In the genomic region with DNA sequence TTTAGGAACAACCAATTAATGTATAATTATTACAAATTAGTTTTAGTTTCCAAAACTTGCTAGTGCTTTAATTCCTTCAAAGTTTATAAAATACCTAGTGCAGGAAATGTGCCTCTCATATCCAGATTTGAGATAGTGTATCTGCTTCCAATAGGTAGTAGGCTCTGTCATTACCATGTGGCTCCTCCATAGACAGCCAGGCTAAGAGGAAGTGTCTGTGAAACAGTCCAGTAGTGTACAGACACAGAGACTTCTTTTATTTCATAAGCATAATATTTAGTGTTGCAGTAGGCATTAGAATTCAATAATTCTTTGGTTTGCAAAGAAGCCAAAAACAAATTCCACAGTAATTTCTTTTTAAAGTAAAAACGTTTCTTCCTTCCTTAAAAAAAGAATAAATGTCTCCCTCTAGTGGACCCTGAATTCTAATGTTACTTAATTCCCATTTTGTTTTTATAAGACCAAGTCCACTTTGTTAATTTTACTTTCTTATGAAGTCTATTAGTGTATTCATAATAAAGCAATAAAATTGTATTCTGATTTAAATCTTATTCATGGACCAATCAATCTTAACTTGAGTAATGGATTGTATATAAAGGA, we compare ENCODE assay signal across 9 cellular contexts.
A peak's percentile ranks its signal among the peaks of the same experiment; 100 is the strongest.
DNase-seq lines count a peak whose midpoint lies in the region; ATAC-seq and TF ChIP-seq lines count a peak whose summit lies in the region.
"Had no signal": no experiment of that assay in that cellular context is flagged by ENCODE, and none has a peak within 500 bp of the region (broad histone marks: within the 10 kb centered on the region; RNA-seq: fewer than 3 reads in every experiment).

No MANE protein-coding gene starts in this region.

- no peaks in the 10 kb centered on the region for H3K36me3 ChIP-seq in GM23248 (ENCODE audit: low read depth)
- H3K36me3 ChIP-seq in testis (ENCODE audit: low read depth, missing control alignments) = no peaks in the 10 kb centered on the region

- ATAC-seq in HG02571 (IDR thresholded peaks at IDR 0.05; ENCODE audit: unreplicated experiment) = no peak

- no peaks in the 10 kb centered on the region for H3K9me3 ChIP-seq in GM23248 (ENCODE audit: low read depth)
- no peaks in the 10 kb centered on the region for H3K9me3 ChIP-seq in testis

- intact Hi-C loops in testis (cut with DNase I; ENCODE audit: low total_unique reads) = no loop called here

- no peaks in the 10 kb centered on the region for H3F3A ChIP-seq in GM23248 (ENCODE audit: insufficient read depth)

- no peaks in the 10 kb centered on the region for H4K20me1 ChIP-seq in GM23248 (ENCODE audit: insufficient read depth)

- 0% methylated on average over 1 of the region's 1 CpG for WGBS in GM23248 (ENCODE audit: low coverage in 1 of 2, low lambda C conversion rate in 2 of 2, missing lambda C conversion rate in 2 of 2), 2 experiments
- WGBS in testis, 2 donors = 47 to 53% methylated on average over 1 of the region's 1 CpG

- POLR2A ChIA-PET in RWPE1 (lab: Yijun Ruan, JAX; ENCODE audit: low non-redundant PET) = no interaction called here

- DNase-seq in AG09309 (ENCODE audit: low read depth) (peak; percentile 1), GM23248 (peak; percentile 45), RWPE1 (ENCODE audit: low spot score) (no peak), germinal center (ENCODE audit: low spot score) (peak; percentile 7), testis (no peak)
- no peak for DNase-seq in stimulated activated CD4-positive, alpha-beta T cell treated with anti-CD3 and anti-CD28 coated beads, Interleukin-4, amount 100 ng/mL, for 4 hours
- DNase-seq in activated CD4-positive, alpha-beta T cell treated with anti-CD3 and anti-CD28 coated beads for 48 hours = no peak
- DNase-seq: activated gamma-delta T cell treated with Interleukin-2 at 50 U/mL for 16 hours had no signal

- no peak overlapping the region for H3K4me2 ChIP-seq in GM23248 (ENCODE audit: unreplicated experiment)

- CTCF ChIA-PET in RWPE1 (lab: Yijun Ruan, JAX) = interaction anchor here (0.7 to 0.8 kb wide), 2 partner anchors 9 to 384 kb away, joined by 3 to 4 read pairs; no protein-coding TSS in a partner anchor

- H3K27me3 ChIP-seq in GM23248 (replicated peaks; ENCODE audit: insufficient read depth) = no peaks in the 10 kb centered on the region
- no peaks in the 10 kb centered on the region for H3K27me3 ChIP-seq in testis

- H3K9ac ChIP-seq in GM23248 = no peak overlapping the region

- TF ChIP-seq POLR2A in testis (IDR thresholded peaks at IDR 0.05) = no peak

- H3K9me2 ChIP-seq in GM23248 (ENCODE audit: insufficient read depth) = no peaks in the 10 kb centered on the region; the same call in 1 of the 2 replicates

- H3K27ac ChIP-seq in GM23248 (no peak overlapping the region), RWPE1 (no peak overlapping the region), testis (no peak overlapping the region)

- TF ChIP-seq CTCF in AG09309 (IDR thresholded peaks at IDR 0.05; ENCODE audit: control insufficient read depth, insufficient read depth, low read depth, low read length, missing control alignments) = no peak
- peak; percentile 40 for TF ChIP-seq CTCF in RWPE1 (conservative IDR thresholded peaks at IDR 0.05; ENCODE audit: low read depth)
- TF ChIP-seq CTCF in testis (IDR thresholded peaks at IDR 0.05) = peak in 1 of 3 experiments; percentile 34

- no peaks in the 10 kb centered on the region for H3K79me2 ChIP-seq in GM23248 (ENCODE audit: insufficient read depth)

- H2AFZ ChIP-seq in GM23248 = no peak overlapping the region; the same call in 1 of the 2 replicates

- H3K4me3 ChIP-seq in AG09309 (ENCODE audit: control insufficient read depth, low read depth, low read length) (no peak overlapping the region), GM23248 (no peak overlapping the region), testis (no peak overlapping the region)

- H3K4me1 ChIP-seq in GM23248 (ENCODE audit: insufficient read depth) (no peaks in the 10 kb centered on the region), testis (no peaks in the 10 kb centered on the region)

- in situ Hi-C loops in GM23248 (cut with MboI) = no loop called here

Comparison
In these comparisons a context has a peak if more than half of its experiments do, and no peak if none do; other contexts are left out.
1. DNase-seq: peak in AG09309 (single experiment), GM23248 (single experiment) and germinal center (single experiment); none in RWPE1 (single experiment), stimulated activated CD4-positive, alpha-beta T cell treated with anti-CD3 and anti-CD28 coated beads, Interleukin-4, amount 100 ng/mL, for 4 hours (0 of 2), activated CD4-positive, alpha-beta T cell treated with anti-CD3 and anti-CD28 coated beads for 48 hours (single experiment) and testis (single experiment).